In genomic region chr3:13179181-13179580, GRCh38 we compare ENCODE assay signal across 23 cellular contexts.
A peak's percentile ranks its signal among the peaks of the same experiment; 100 is the strongest.
DNase-seq lines count a peak whose midpoint lies in the region; ATAC-seq, FAIRE-seq and TF ChIP-seq lines count a peak whose summit lies in the region.
"Had no signal": no experiment of that assay in that cellular context is flagged by ENCODE, and none has a peak within 500 bp of the region (broad histone marks: within the 10 kb centered on the region; RNA-seq: fewer than 3 reads in every experiment).

No MANE protein-coding gene starts in this region.

- BruUV-seq in HepG2 (replicated peaks; lab: Mats Ljungman, UMichigan), result no TSS peak

- no peak for TF ChIP-seq CTCF in HepG2 (CRISPR knock-in tag; IDR thresholded peaks at IDR 0.05)
- no peak for TF ChIP-seq CTCF in right lobe of liver (IDR thresholded peaks at IDR 0.05)
- no peak for TF ChIP-seq CTCF in WTC11 (IDR thresholded peaks at IDR 0.05)
- no peak for TF ChIP-seq CTCF in endothelial cell (IDR thresholded peaks at IDR 0.05; ENCODE audit: unreplicated experiment)

- H3K9me3 Mint-ChIP-seq in WTC11, result peaks cover 28% of the 10 kb centered on the region
- peaks cover 6% of the 10 kb centered on the region for H3K9me3 Mint-ChIP-seq in endothelial cell (ENCODE audit: unreplicated experiment)

- H3K36me3 Mint-ChIP-seq in WTC11 (peaks cover 20% of the 10 kb centered on the region), endothelial cell (ENCODE audit: low read depth, unreplicated experiment) (peaks cover 28% of the 10 kb centered on the region)

- FAIRE-seq in HepG2 (lab: Jason Lieb, UNC), result no peak
- FAIRE-seq: A204.1, D721Med, GM12892, H54 had no signal

- in situ Hi-C loops in HepG2 (cut with HindIII; ENCODE audit: extremely low pct_ligation_motif_present, low pct_unique_long_range_greater_than_20kb), result no loop called here

- H3K9me3 ChIP-seq in HepG2 (ENCODE audit: low read length), result peaks cover 5% of the 10 kb centered on the region; the same call in 1 of the 2 replicates
- H3K9me3 ChIP-seq in right lobe of liver, result peaks cover 0 to 6% (median 0%) of the 10 kb centered on the region in 4 donors
- H3K9me3 ChIP-seq: BE2C had no signal

- peaks cover 7% of the 10 kb centered on the region for H3K79me2 ChIP-seq in HepG2 (ENCODE audit: insufficient read depth, low read length)

- no peak overlapping the region for H3K4me3 Mint-ChIP-seq in WTC11
- peak overlapping the region; percentile 35 for H3K4me3 Mint-ChIP-seq in endothelial cell (ENCODE audit: unreplicated experiment)
- H3K4me3 Mint-ChIP-seq: CD14-positive monocyte; CD4-positive, alpha-beta T cell; CD8-positive, alpha-beta memory T cell; HFFc6 had no signal

- no peak overlapping the region for H3K27ac Mint-ChIP-seq in WTC11
- H3K27ac Mint-ChIP-seq in endothelial cell (ENCODE audit: unreplicated experiment), result no peak overlapping the region
- H3K27ac Mint-ChIP-seq: CD14-positive monocyte; CD4-positive, alpha-beta T cell; HFFc6 had no signal

- TF ChIP-seq EP300 in HepG2 (IDR thresholded peaks at IDR 0.05; ENCODE audit: low read depth in 2 of 2, low read length in 2 of 2) (no peak), HepG2 (CRISPR knock-in tag; IDR thresholded peaks at IDR 0.05; ENCODE audit: borderline replicate concordance) (no peak)

- DNase-seq in HepG2 (ENCODE audit: low spot score) (no peak), right lobe of liver (no peak), WTC11 (ENCODE audit: low spot score) (no peak), endothelial cell (ENCODE audit: low spot score) (no peak), retina (no peak), NCI-H1105 treated with DMSO at 0.1 percent for 48 hours (lab: John Stamatoyannopoulos, UW) (no peak)
- DNase-seq: BE2C; CD4-positive, alpha-beta T cell; CD8-positive, alpha-beta memory T cell; DMS 273 treated with DMSO at 0.1 percent for 48 hours; DMS79; EL; GDM1; GOT3; HCEC 1CT; HFFc6 had no signal

- 95% methylated on average over 1 of the region's 1 CpG for WGBS in HepG2 (ENCODE audit: low lambda C conversion rate)
- 89% methylated on average over 1 of the region's 1 CpG for WGBS in right lobe of liver (ENCODE audit: insufficient coverage, low coverage, low lambda C conversion rate, missing lambda C conversion rate)

- H4K20me1 ChIP-seq in HepG2 (ENCODE audit: insufficient read depth, low read length), result no peaks in the 10 kb centered on the region; the same call in 1 of the 2 replicates
- H4K20me1 ChIP-seq: BLaER1 treated with 17β-estradiol and CSF1 and Interleukin-3, amounts not matched to agents 10 nM and 100 nM had no signal

- H3K9ac ChIP-seq in HepG2 (ENCODE audit: insufficient read depth, low read depth, low read length), result no peak overlapping the region
- H3K9ac ChIP-seq: BLaER1 treated with 17β-estradiol and CSF1 and Interleukin-3, amounts not matched to agents 10 nM and 100 nM had no signal

- H3K4me3 ChIP-seq in HepG2 (replicated peaks in 1 of 3; ENCODE audit: insufficient read depth in 1 of 3, low read depth in 2 of 3, low read length in 3 of 3), result no peak overlapping the region
- no peak overlapping the region for H3K4me3 ChIP-seq in right lobe of liver
- H3K4me3 ChIP-seq: BLaER1 treated with 17β-estradiol and CSF1 and Interleukin-3, amounts not matched to agents 10 nM and 100 nM had no signal

- no peak for TF ChIP-seq RAD21 in HepG2 (CRISPR knock-in tag; IDR thresholded peaks at IDR 0.05)

- H3K27me3 Mint-ChIP-seq in WTC11 (ENCODE audit: low read depth), result peaks cover 2% of the 10 kb centered on the region; the same call in 1 of the 2 replicates
- peaks cover 10% of the 10 kb centered on the region for H3K27me3 Mint-ChIP-seq in endothelial cell (ENCODE audit: unreplicated experiment)

- intact Hi-C loops in HepG2 (cut with micrococcal nuclease; ENCODE audit: unreplicated experiment) (no loop called here), right lobe of liver (cut with DNase I) (no loop called here)

- H3K36me3 ChIP-seq in HepG2 (replicated peaks in 1 of 2; ENCODE audit: control insufficient read depth in 1 of 2, insufficient read depth in 2 of 2, low read length in 2 of 2) (no peaks in the 10 kb centered on the region), right lobe of liver (no peaks in the 10 kb centered on the region)
- H3K36me3 ChIP-seq: BE2C; BLaER1 treated with 17β-estradiol and CSF1 and Interleukin-3, amounts not matched to agents 10 nM and 100 nM had no signal

- H3K4me1 Mint-ChIP-seq in WTC11 (peaks cover 3% of the 10 kb centered on the region; the same call in 1 of the 2 replicates), endothelial cell (ENCODE audit: unreplicated experiment) (peaks cover 6% of the 10 kb centered on the region)
- H3K4me1 Mint-ChIP-seq: CD14-positive monocyte; CD8-positive, alpha-beta memory T cell had no signal

- TF ChIP-seq POLR2A in HepG2 (IDR thresholded peaks at IDR 0.05; ENCODE audit: insufficient read depth in 1 of 2, low read depth in 2 of 2, low read length in 2 of 2), result no peak
- TF ChIP-seq POLR2A in right lobe of liver (IDR thresholded peaks at IDR 0.05), result no peak

- H3K4me1 ChIP-seq in HepG2 (ENCODE audit: insufficient read depth, low read length), result peaks cover 13% of the 10 kb centered on the region
- peaks cover 0 to 2% (median 0%) of the 10 kb centered on the region in 4 donors for H3K4me1 ChIP-seq in right lobe of liver
- H3K4me1 ChIP-seq: BE2C had no signal

- POLR2A ChIA-PET in HepG2 (lab: Yijun Ruan, JAX), result no interaction called here
- POLR2A ChIA-PET in WTC11 (lab: Charles Lee), result no interaction called here

- H3K27ac ChIP-seq in HepG2 (ENCODE audit: extremely low read length, insufficient read depth, low read length) (no peak overlapping the region), right lobe of liver (no peak overlapping the region)
- H3K27ac ChIP-seq: 22Rv1; BLaER1 treated with 17β-estradiol and CSF1 and Interleukin-3, amounts not matched to agents 10 nM and 100 nM had no signal

- ATAC-seq in HepG2 (no peak), right lobe of liver (no peak), WTC11 (no peak)

- H3K4me2 ChIP-seq in HepG2 (ENCODE audit: low read depth, low read length), result no peak overlapping the region
- H3K4me2 ChIP-seq: BLaER1 treated with 17β-estradiol and CSF1 and Interleukin-3, amounts not matched to agents 10 nM and 100 nM had no signal

- H2AFZ ChIP-seq in HepG2 (ENCODE audit: low read length), result no peak overlapping the region

- H3K27me3 ChIP-seq in HepG2 (ENCODE audit: control insufficient read depth in 1 of 2, insufficient read depth in 2 of 2, low read length in 2 of 2), result no peaks in the 10 kb centered on the region
- H3K27me3 ChIP-seq in right lobe of liver, result no peaks in the 10 kb centered on the region
- H3K27me3 ChIP-seq: BE2C; BLaER1 treated with 17β-estradiol and CSF1 and Interleukin-3, amounts not matched to agents 10 nM and 100 nM had no signal

- CTCF ChIA-PET in HepG2 (lab: Yijun Ruan, JAX; ENCODE audit: low intra/inter-chr PET ratio, low total read pairs) (no interaction called here), WTC11 (lab: Charles Lee) (no interaction called here)

TF ChIP-seq in HepG2, 621 proteins besides CTCF, POLR2A, EP300 and RAD21 (continues in another document):
- no peak for TF ChIP-seq KLF16 (CRISPR knock-in tag; IDR thresholded peaks at IDR 0.05)
- TF ChIP-seq ZNF317 (CRISPR knock-in tag; IDR thresholded peaks at IDR 0.05), result peak; percentile 100
- no peak for TF ChIP-seq ZNF143 (CRISPR knock-in tag; IDR thresholded peaks at IDR 0.05)
- TF ChIP-seq, protein P1, sequence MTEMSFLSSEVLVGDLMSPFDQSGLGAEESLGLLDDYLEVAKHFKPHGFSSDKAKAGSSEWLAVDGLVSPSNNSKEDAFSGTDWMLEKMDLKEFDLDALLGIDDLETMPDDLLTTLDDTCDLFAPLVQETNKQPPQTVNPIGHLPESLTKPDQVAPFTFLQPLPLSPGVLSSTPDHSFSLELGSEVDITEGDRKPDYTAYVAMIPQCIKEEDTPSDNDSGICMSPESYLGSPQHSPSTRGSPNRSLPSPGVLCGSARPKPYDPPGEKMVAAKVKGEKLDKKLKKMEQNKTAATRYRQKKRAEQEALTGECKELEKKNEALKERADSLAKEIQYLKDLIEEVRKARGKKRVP (CRISPR knock-in tag; IDR thresholded peaks at IDR 0.05), result no peak

TF ChIP-seq in WTC11, 78 proteins besides CTCF, POLR2A, EP300 and RAD21:
- TF ChIP-seq ZNF317 (CRISPR knock-in tag; IDR thresholded peaks at IDR 0.05; ENCODE audit: borderline replicate concordance, low read depth) (peak; percentile 96), MXD4 (CRISPR knock-in tag; IDR thresholded peaks at IDR 0.05; ENCODE audit: borderline replicate concordance) (no peak)

Comparison
In these comparisons a context has a peak if more than half of its experiments do, and no peak if none do; other contexts are left out.
1. Of the 50 proteins assayed by ChIP-seq in both HepG2 and WTC11: peak only in HepG2: none; only in WTC11: none; in both: ZNF317; in neither: 49.